Comparison of ENCODE assay signal across 18 cellular contexts in genomic region chr14:94447986-94448808, GRCh38. TPM values are rescaled to one million over a fixed set of nuclear protein-coding genes. Genes with fewer than 3 reads are reported as not detected.
A peak's percentile ranks its signal among the peaks of the same experiment; 100 is the strongest.
DNase-seq lines count a peak whose midpoint lies in the region; ATAC-seq, FAIRE-seq and TF ChIP-seq lines count a peak whose summit lies in the region.
"Had no signal": no experiment of that assay in that cellular context is flagged by ENCODE, and none has a peak within 500 bp of the region (broad histone marks: within the 10 kb centered on the region; RNA-seq: fewer than 3 reads in every experiment).

No MANE protein-coding gene starts in this region.

- ATAC-seq in HepG2, result no peak
- ATAC-seq in HG03439 (IDR thresholded peaks at IDR 0.05; ENCODE audit: unreplicated experiment), result no peak
- no peak for ATAC-seq in activated CD4-positive, CD25-positive, alpha-beta regulatory T cell treated with anti-CD3 and anti-CD28 coated beads, Interleukin-2, amount 50 U/mL, for 24 hours
- ATAC-seq: Panc1 had no signal

- H3K27me3 ChIP-seq in HepG2 (ENCODE audit: control insufficient read depth in 1 of 2, insufficient read depth in 2 of 2, low read length in 2 of 2), result no peaks in the 10 kb centered on the region; a peak in 1 of 5 replicates
- H3K27me3 ChIP-seq: BLaER1 had no signal

- in situ Hi-C loops in HepG2 (cut with HindIII; ENCODE audit: extremely low pct_ligation_motif_present, low pct_unique_long_range_greater_than_20kb), result no loop called here

- peaks cover 52% of the 10 kb centered on the region for H3K79me2 ChIP-seq in HepG2 (ENCODE audit: insufficient read depth, low read length)

- peaks cover 0 to 33% of the 10 kb centered on the region in 2 experiments for H3K36me3 ChIP-seq in HepG2 (replicated peaks in 1 of 2; ENCODE audit: control insufficient read depth in 1 of 2, insufficient read depth in 2 of 2, low read length in 2 of 2)
- H3K36me3 ChIP-seq: BLaER1 had no signal

- H3K4me2 ChIP-seq in HepG2 (ENCODE audit: low read depth, low read length), result peak overlapping the region; percentile 59
- H3K4me2 ChIP-seq: BLaER1 had no signal

- CTCF ChIA-PET in HepG2 (lab: Yijun Ruan, JAX; ENCODE audit: low intra/inter-chr PET ratio, low total read pairs), result no interaction called here

- no peaks in the 10 kb centered on the region for H4K20me1 ChIP-seq in HepG2 (ENCODE audit: insufficient read depth, low read length)
- H4K20me1 ChIP-seq: BLaER1 had no signal

- intact Hi-C loops in HepG2 (cut with micrococcal nuclease; ENCODE audit: unreplicated experiment), result no loop called here

- H3K27ac ChIP-seq in HepG2 (ENCODE audit: extremely low read length, insufficient read depth, low read length), result no peak overlapping the region
- H3K27ac ChIP-seq: BLaER1 had no signal

- H2AFZ ChIP-seq in HepG2 (ENCODE audit: low read length), result no peak overlapping the region

- no peak overlapping the region for H3K9ac ChIP-seq in HepG2 (ENCODE audit: insufficient read depth, low read depth, low read length)
- H3K9ac ChIP-seq: BLaER1 had no signal

- POLR2A ChIA-PET in HepG2 (lab: Yijun Ruan, JAX), result interaction anchor here (0.7 to 1.1 kb wide), 3 partner anchors 33 to 155 kb away, joined by 3 read pairs; partner anchors contain the start of gene SERPINA10

- TF ChIP-seq RAD21 in HepG2 (CRISPR knock-in tag; IDR thresholded peaks at IDR 0.05), result no peak

- DNase-seq in NCI-H1694 treated with DMSO at 0.1 percent for 48 hours (lab: John Stamatoyannopoulos, UW) (peak; percentile 54), epithelial cell of esophagus (ENCODE audit: low read depth) (peak; percentile 82), HepG2 (ENCODE audit: low spot score) (no peak), ureter (ENCODE audit: low spot score) (peak; percentile 40), NCI-H82 (lab: John Stamatoyannopoulos, UW) (no peak)
- DNase-seq: CD8-positive, alpha-beta memory T cell; GOT3; HFFc6; KG1; MM.1S; NCI-H1417 treated with DMSO at 0.1 percent for 48 hours; NCI-H226; SIG-M5 had no signal

- no TSS peak for BruUV-seq in HepG2 (replicated peaks; lab: Mats Ljungman, UMichigan)

- H3K9me3 ChIP-seq in HepG2 (ENCODE audit: low read length), result no peaks in the 10 kb centered on the region
- H3K9me3 ChIP-seq: BLaER1 had no signal

- TF ChIP-seq CTCF in epithelial cell of esophagus (IDR thresholded peaks at IDR 0.05; ENCODE audit: insufficient read depth, low read depth, low read length, missing control alignments), result no peak
- no peak for TF ChIP-seq CTCF in HepG2 (CRISPR knock-in tag; IDR thresholded peaks at IDR 0.05)

- 94% methylated on average over 15 of the region's 15 CpGs for WGBS in HepG2 (ENCODE audit: low lambda C conversion rate)

- peaks cover 82% of the 10 kb centered on the region for H3K4me1 ChIP-seq in HepG2 (ENCODE audit: insufficient read depth, low read length)

- no peak for TF ChIP-seq POLR2A in HepG2 (IDR thresholded peaks at IDR 0.05; ENCODE audit: insufficient read depth in 1 of 2, low read depth in 2 of 2, low read length in 2 of 2)

- no peak for FAIRE-seq in HepG2 (lab: Jason Lieb, UNC)

- H3K4me3 ChIP-seq in epithelial cell of esophagus (ENCODE audit: low read length), result no peak overlapping the region
- peak overlapping the region in 1 of 3 experiments; percentile 5; a peak in 2 of 6 replicates for H3K4me3 ChIP-seq in HepG2 (replicated peaks in 1 of 3; ENCODE audit: insufficient read depth in 1 of 3, low read depth in 2 of 3, low read length in 3 of 3)
- H3K4me3 ChIP-seq: BLaER1 had no signal

- TF ChIP-seq EP300 in HepG2 (IDR thresholded peaks at IDR 0.05; ENCODE audit: low read depth in 2 of 2, low read length in 2 of 2), result no peak
- no peak for TF ChIP-seq EP300 in HepG2 (CRISPR knock-in tag; IDR thresholded peaks at IDR 0.05; ENCODE audit: borderline replicate concordance)

TF ChIP-seq in HepG2, 621 proteins besides CTCF, POLR2A, EP300 and RAD21 (continues in another document):
- no peak for TF ChIP-seq TBX2 (CRISPR knock-in tag; IDR thresholded peaks at IDR 0.05; ENCODE audit: borderline replicate concordance)

RNA-seq across cellular contexts. Expression of gene SERPINA11, which starts 4.4 kb away (rescaled TPM):
- total RNA-seq in HepG2 (2016; rRNA removed; fragmentation: Illumina TruSeq; extraction: Trizol), result 9.8 and 21.2 TPM in 2 replicates
- total RNA-seq in HepG2 (2016; cell fraction: cytosol; rRNA removed; fragmentation: Illumina TruSeq; extraction: Trizol; ENCODE audit: low read depth), result 4.9 TPM in 2 replicates
- 7.7 and 19.9 TPM in 2 replicates for total RNA-seq in HepG2 (2016; cell fraction: insoluble cytoplasmic fraction; rRNA removed; fragmentation: Illumina TruSeq; extraction: Trizol)
- total RNA-seq in HepG2 (2016; cell fraction: membrane; rRNA removed; fragmentation: Illumina TruSeq; extraction: Trizol), result 6.8 and 7.2 TPM in 2 replicates
- 17.5 and 21.4 TPM in 2 replicates for total RNA-seq in HepG2 (2016; cell fraction: nucleus; rRNA removed; fragmentation: Illumina TruSeq; extraction: Trizol)
- polyA plus RNA-seq in HepG2 (2011; rRNA removed), result 131 and 142 TPM in 2 replicates
- 228 and 231 TPM in 2 replicates for polyA plus RNA-seq in HepG2 (2011; cell fraction: cytosol; rRNA removed)
- 105 and 121 TPM in 2 replicates for polyA plus RNA-seq in HepG2 (2011; cell fraction: nucleus; rRNA removed)
- 284 and 307 TPM in 2 replicates for polyA plus RNA-seq in HepG2 (2012)
- polyA plus RNA-seq in HepG2 (2016; cell fraction: cytosol; fragmentation: Illumina TruSeq; extraction: Trizol; ENCODE audit: low read depth), result 9.3 and 10.7 TPM in 2 replicates
- polyA plus RNA-seq in HepG2 (2016; cell fraction: insoluble cytoplasmic fraction; fragmentation: Illumina TruSeq; extraction: Trizol; ENCODE audit: low read depth), result 10.5 and 15.9 TPM in 2 replicates
- polyA plus RNA-seq in HepG2 (2016; cell fraction: membrane; fragmentation: Illumina TruSeq; extraction: Trizol; ENCODE audit: low read depth), result 8.6 and 9.0 TPM in 2 replicates
- 40.1 and 45.5 TPM in 2 replicates for polyA plus RNA-seq in HepG2 (2016; cell fraction: nucleus; fragmentation: Illumina TruSeq; extraction: Trizol; ENCODE audit: insufficient read depth, low read depth)
- polyA minus RNA-seq in HepG2 (2011; rRNA and poly(A)+ RNA removed; ENCODE audit: low replicate concordance), result 88.7 TPM in 1 of 2 replicates, not detected in the other
- 75.9 and 114 TPM in 2 replicates for polyA minus RNA-seq in HepG2 (2011; cell fraction: cytosol; rRNA and poly(A)+ RNA removed)
- polyA minus RNA-seq in HepG2 (2011; cell fraction: nucleus; rRNA and poly(A)+ RNA removed), result 62.1 and 71.2 TPM in 2 replicates
- not detected for total RNA-seq in ureter
- total RNA-seq: CD8-positive, alpha-beta memory T cell; Daoy; HFFc6 had no signal
- polyA plus RNA-seq: CD8-positive, alpha-beta memory T cell had no signal

RNA-seq across cellular contexts. Expression of gene SERPINA9, which starts 27.8 kb away (rescaled TPM):
- not detected in 2 replicates for total RNA-seq in HepG2 (2016; rRNA removed; fragmentation: Illumina TruSeq; extraction: Trizol)
- total RNA-seq in HepG2 (2016; cell fraction: cytosol; rRNA removed; fragmentation: Illumina TruSeq; extraction: Trizol; ENCODE audit: low read depth), result not detected in 2 replicates
- total RNA-seq in HepG2 (2016; cell fraction: insoluble cytoplasmic fraction; rRNA removed; fragmentation: Illumina TruSeq; extraction: Trizol), result not detected in 2 replicates
- not detected in 2 replicates for total RNA-seq in HepG2 (2016; cell fraction: membrane; rRNA removed; fragmentation: Illumina TruSeq; extraction: Trizol)
- total RNA-seq in HepG2 (2016; cell fraction: nucleus; rRNA removed; fragmentation: Illumina TruSeq; extraction: Trizol), result not detected in 2 replicates
- 0.12 and 0.21 TPM in 2 replicates for polyA plus RNA-seq in HepG2 (2011; rRNA removed)
- polyA plus RNA-seq in HepG2 (2011; cell fraction: cytosol; rRNA removed), result 0.16 and 0.18 TPM in 2 replicates
- 0.64 and 1.1 TPM in 2 replicates for polyA plus RNA-seq in HepG2 (2011; cell fraction: nucleus; rRNA removed)
- polyA plus RNA-seq in HepG2 (2012), result 0.17 and 0.78 TPM in 2 replicates
- polyA plus RNA-seq in HepG2 (2016; cell fraction: cytosol; fragmentation: Illumina TruSeq; extraction: Trizol; ENCODE audit: low read depth), result not detected in 2 replicates
- polyA plus RNA-seq in HepG2 (2016; cell fraction: insoluble cytoplasmic fraction; fragmentation: Illumina TruSeq; extraction: Trizol; ENCODE audit: low read depth), result not detected in 2 replicates
- polyA plus RNA-seq in HepG2 (2016; cell fraction: membrane; fragmentation: Illumina TruSeq; extraction: Trizol; ENCODE audit: low read depth), result not detected in 2 replicates
- polyA plus RNA-seq in HepG2 (2016; cell fraction: nucleus; fragmentation: Illumina TruSeq; extraction: Trizol; ENCODE audit: insufficient read depth, low read depth), result not detected in 2 replicates
- 0.12 TPM in 1 of 2 replicates, not detected in the other for polyA minus RNA-seq in HepG2 (2011; rRNA and poly(A)+ RNA removed; ENCODE audit: low replicate concordance)
- not detected in 2 replicates for polyA minus RNA-seq in HepG2 (2011; cell fraction: cytosol; rRNA and poly(A)+ RNA removed)
- 0.37 TPM in 1 of 2 replicates, not detected in the other for polyA minus RNA-seq in HepG2 (2011; cell fraction: nucleus; rRNA and poly(A)+ RNA removed)
- total RNA-seq in ureter, result not detected
- total RNA-seq: CD8-positive, alpha-beta memory T cell; HFFc6 had no signal
- polyA plus RNA-seq: CD8-positive, alpha-beta memory T cell had no signal

RNA-seq across cellular contexts. Expression of gene SERPINA1, which starts 59.8 kb away (rescaled TPM):
- total RNA-seq in HepG2 (2016; rRNA removed; fragmentation: Illumina TruSeq; extraction: Trizol) (2,013 and 3,266 TPM in 2 replicates), ureter (13.8 TPM)
- total RNA-seq in HepG2 (2016; cell fraction: cytosol; rRNA removed; fragmentation: Illumina TruSeq; extraction: Trizol; ENCODE audit: low read depth), result 1,032 and 1,133 TPM in 2 replicates
- total RNA-seq in HepG2 (2016; cell fraction: insoluble cytoplasmic fraction; rRNA removed; fragmentation: Illumina TruSeq; extraction: Trizol), result 1,778 and 3,168 TPM in 2 replicates
- total RNA-seq in HepG2 (2016; cell fraction: membrane; rRNA removed; fragmentation: Illumina TruSeq; extraction: Trizol), result 2,429 and 2,540 TPM in 2 replicates
- 3,105 and 3,600 TPM in 2 replicates for total RNA-seq in HepG2 (2016; cell fraction: nucleus; rRNA removed; fragmentation: Illumina TruSeq; extraction: Trizol)
- 11,015 and 14,177 TPM in 2 replicates for polyA plus RNA-seq in HepG2 (2011; rRNA removed)
- 9,533 and 11,655 TPM in 2 replicates for polyA plus RNA-seq in HepG2 (2011; cell fraction: cytosol; rRNA removed)
- polyA plus RNA-seq in HepG2 (2011; cell fraction: nucleus; rRNA removed), result 2,313 and 3,208 TPM in 2 replicates
- polyA plus RNA-seq in HepG2 (2012), result 7,481 and 10,843 TPM in 2 replicates
- 4,767 and 4,962 TPM in 2 replicates for polyA plus RNA-seq in HepG2 (2016; cell fraction: cytosol; fragmentation: Illumina TruSeq; extraction: Trizol; ENCODE audit: low read depth)
- 4,118 and 4,730 TPM in 2 replicates for polyA plus RNA-seq in HepG2 (2016; cell fraction: insoluble cytoplasmic fraction; fragmentation: Illumina TruSeq; extraction: Trizol; ENCODE audit: low read depth)
- 6,083 and 6,679 TPM in 2 replicates for polyA plus RNA-seq in HepG2 (2016; cell fraction: membrane; fragmentation: Illumina TruSeq; extraction: Trizol; ENCODE audit: low read depth)
- polyA plus RNA-seq in HepG2 (2016; cell fraction: nucleus; fragmentation: Illumina TruSeq; extraction: Trizol; ENCODE audit: insufficient read depth, low read depth), result 8,870 and 9,648 TPM in 2 replicates
- polyA minus RNA-seq in HepG2 (2011; rRNA and poly(A)+ RNA removed; ENCODE audit: low replicate concordance), result 7.6 and 11,192 TPM in 2 replicates
- polyA minus RNA-seq in HepG2 (2011; cell fraction: cytosol; rRNA and poly(A)+ RNA removed), result 3,443 and 4,995 TPM in 2 replicates
- polyA minus RNA-seq in HepG2 (2011; cell fraction: nucleus; rRNA and poly(A)+ RNA removed), result 1,177 and 2,207 TPM in 2 replicates
- polyA plus RNA-seq: CD8-positive, alpha-beta memory T cell had no signal

Comparison
In these comparisons a context has a peak if more than half of its experiments do, and no peak if none do; other contexts are left out.
1. DNase-seq: peak in NCI-H1694 treated with DMSO at 0.1 percent for 48 hours (single experiment), epithelial cell of esophagus (single experiment) and ureter (single experiment); none in HepG2 (single experiment) and NCI-H82 (single experiment).
2. RNA of gene SERPINA1, which starts 59.8 kb away (total RNA-seq): 1,032 to 3,600 TPM in HepG2; 13.8 TPM in ureter (single experiment); every median in the first group is over 10 times any median in the second.